In the genomic region with DNA sequence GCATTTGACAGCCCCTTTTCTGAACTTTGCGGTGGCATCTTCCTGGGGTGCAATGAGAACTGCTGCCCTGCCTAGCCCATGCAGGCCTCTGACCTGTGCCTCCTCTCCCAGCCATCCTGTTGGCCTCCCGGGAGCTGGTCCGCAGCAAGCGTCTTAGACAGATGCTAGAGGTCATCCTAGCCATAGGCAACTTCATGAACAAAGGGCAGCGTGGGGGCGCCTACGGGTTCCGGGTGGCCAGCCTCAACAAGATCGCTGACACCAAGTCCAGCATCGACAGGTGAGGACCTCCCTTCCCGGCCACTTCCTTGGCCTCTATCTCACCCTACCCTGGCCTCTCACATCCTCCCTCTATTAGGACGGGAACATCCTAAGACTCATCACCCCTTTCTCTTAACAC, we compare ENCODE assay signal across 22 cellular contexts.
"Had no signal": no experiment of that assay in that cellular context is flagged by ENCODE, and none has a peak within 500 bp of the region (broad histone marks: within the 10 kb centered on the region; RNA-seq: fewer than 3 reads in every experiment).

No MANE protein-coding gene starts in this region.

- ATAC-seq: left lung; lower lobe of right lung; natural killer cell; right cardiac atrium; sciatic nerve; stimulated activated effector memory CD8-positive, alpha-beta T cell treated with anti-CD3 and anti-CD28 coated beads, Interleukin-12 subunit alpha, Interleukin-12 subunit beta, amount 100 ng/mL, for 72 hours had no signal

- H3K9me3 Mint-ChIP-seq: mesothelial cell of epicardium; natural killer cell; nephron progenitor cell; neural progenitor cell; stimulated activated effector memory CD8-positive, alpha-beta T cell treated with anti-CD3 and anti-CD28 coated beads, Interleukin-12 subunit alpha, Interleukin-12 subunit beta, amount 100 ng/mL, for 72 hours; stimulated activated naive CD8-positive, alpha-beta T cell treated with anti-CD3 and anti-CD28 coated beads, Interleukin-15, Interleukin-2, amounts not matched to agents 100 ng/mL and 50 ng/mL, for 24 hours; type B pancreatic cell had no signal

- H3K4me3 Mint-ChIP-seq: mesothelial cell of epicardium; natural killer cell; nephron progenitor cell; neural progenitor cell; stimulated activated effector memory CD8-positive, alpha-beta T cell treated with anti-CD3 and anti-CD28 coated beads, Interleukin-12 subunit alpha, Interleukin-12 subunit beta, amount 100 ng/mL, for 72 hours; stimulated activated naive CD8-positive, alpha-beta T cell treated with anti-CD3 and anti-CD28 coated beads, Interleukin-15, Interleukin-2, amounts not matched to agents 100 ng/mL and 50 ng/mL, for 24 hours; type B pancreatic cell had no signal

- H3K4me1 Mint-ChIP-seq: mesothelial cell of epicardium; natural killer cell; stimulated activated effector memory CD8-positive, alpha-beta T cell treated with anti-CD3 and anti-CD28 coated beads, Interleukin-12 subunit alpha, Interleukin-12 subunit beta, amount 100 ng/mL, for 72 hours had no signal

- DNase-seq: hippocampal formation; kidney; left colon; left lung; lower lobe of right lung; mammary epithelial cell; mesenchymal stem cell; naive B cell; natural killer cell; nephron progenitor cell; occipital lobe; retina; right cardiac atrium; stimulated activated CD4-positive, alpha-beta T cell treated with anti-CD3 and anti-CD28 coated beads, Interleukin-4, amount 100 ng/mL, for 24 hours; stimulated activated naive CD4-positive, alpha-beta T cell; uterus had no signal

- H3K36me3 Mint-ChIP-seq: naive B cell; natural killer cell; neural progenitor cell; stimulated activated effector memory CD8-positive, alpha-beta T cell treated with anti-CD3 and anti-CD28 coated beads, Interleukin-12 subunit alpha, Interleukin-12 subunit beta, amount 100 ng/mL, for 72 hours had no signal

- H3K27ac Mint-ChIP-seq: mesothelial cell of epicardium; natural killer cell; nephron progenitor cell; neural progenitor cell; stimulated activated effector memory CD8-positive, alpha-beta T cell treated with anti-CD3 and anti-CD28 coated beads, Interleukin-12 subunit alpha, Interleukin-12 subunit beta, amount 100 ng/mL, for 72 hours; stimulated activated naive CD8-positive, alpha-beta T cell treated with anti-CD3 and anti-CD28 coated beads, Interleukin-15, Interleukin-2, amounts not matched to agents 100 ng/mL and 50 ng/mL, for 24 hours; type B pancreatic cell had no signal
